ENCODE assay signal across 1 cellular context in the genomic region with DNA sequence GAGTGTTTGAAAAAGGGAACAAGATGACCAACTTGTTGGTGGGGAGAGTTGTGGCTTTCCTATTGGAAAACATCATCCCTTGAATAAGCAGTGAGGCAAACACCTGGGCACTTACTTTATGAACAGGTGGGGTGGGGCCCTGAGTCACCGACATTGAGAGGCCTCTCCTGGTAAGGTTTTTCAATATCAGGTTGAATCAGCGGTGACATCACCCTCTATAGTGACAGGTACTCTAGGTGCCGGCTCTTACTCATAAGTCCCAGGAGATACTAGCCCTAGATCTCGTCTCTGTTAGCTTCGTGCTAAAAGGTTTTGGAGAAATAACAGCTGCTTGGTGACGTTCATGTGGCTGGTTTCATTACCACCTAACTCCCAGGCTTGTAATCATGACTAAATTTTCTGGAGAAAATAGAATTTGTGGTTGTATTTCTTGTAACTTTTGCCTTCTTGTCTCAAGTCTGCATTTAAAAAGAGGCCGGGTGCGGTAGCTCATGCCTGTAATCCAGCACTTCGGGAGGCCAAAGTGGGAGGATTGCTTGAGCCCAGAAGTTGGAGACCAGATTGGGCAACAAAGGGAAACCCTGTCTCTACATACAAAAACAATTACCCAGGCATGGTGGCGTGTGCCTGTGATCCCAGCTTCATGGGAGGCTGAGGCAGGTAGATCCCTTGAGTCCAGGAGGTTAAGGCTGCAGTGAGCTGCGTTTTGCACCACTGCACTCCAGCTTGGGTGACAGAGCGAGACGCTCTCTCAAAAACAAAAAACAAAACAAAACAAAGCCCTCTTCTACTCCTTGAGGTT.
TF ChIP-seq lines count a peak whose summit lies in the region.

No MANE protein-coding gene starts in this region.

TF ChIP-seq in H1, 55 proteins besides CTCF, POLR2A, EP300 and RAD21 (continued from another document):
- TF ChIP-seq RFX5 (IDR thresholded peaks at IDR 0.05; ENCODE audit: borderline replicate concordance, low read depth, low read length) (no peak), JUND (IDR thresholded peaks at IDR 0.05; ENCODE audit: low read length) (no peak), CEBPB (IDR thresholded peaks at IDR 0.05; ENCODE audit: low read depth, low read length) (no peak), KDM4A (IDR thresholded peaks at IDR 0.05; ENCODE audit: low read depth, low read length, severe bottlenecking) (no peak), BCL11A (IDR thresholded peaks at IDR 0.05; ENCODE audit: low read depth in 2 of 2, low read length in 2 of 2) (no peak)
- TF ChIP-seq, protein P1, sequence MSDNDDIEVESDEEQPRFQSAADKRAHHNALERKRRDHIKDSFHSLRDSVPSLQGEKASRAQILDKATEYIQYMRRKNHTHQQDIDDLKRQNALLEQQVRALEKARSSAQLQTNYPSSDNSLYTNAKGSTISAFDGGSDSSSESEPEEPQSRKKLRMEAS (IDR thresholded peaks at IDR 0.05), result no peak
